Comparison of ENCODE assay signal across 19 cellular contexts in the genomic region with DNA sequence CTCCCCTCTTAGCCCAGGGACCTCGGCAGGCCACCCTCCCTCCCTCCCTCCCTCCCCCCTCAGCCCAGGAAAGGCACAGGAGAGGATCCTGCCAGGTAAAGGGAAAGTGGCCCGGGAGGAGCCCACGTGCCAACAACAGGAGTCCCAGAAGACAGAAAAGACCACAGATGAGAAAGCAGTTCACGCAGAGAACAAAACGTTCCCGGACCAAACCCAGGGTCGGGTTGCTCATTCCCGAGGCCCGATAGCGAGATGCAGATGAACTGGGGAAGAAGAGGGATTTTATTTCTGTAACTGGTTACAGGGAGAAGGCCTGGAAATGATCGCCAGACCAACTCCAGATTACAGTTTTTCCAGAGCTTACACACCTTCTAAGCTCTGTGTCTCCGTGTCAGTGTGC. TPM values are rescaled to one million over a fixed set of nuclear protein-coding genes. Genes with fewer than 3 reads are reported as not detected.
DNase-seq lines count a peak whose midpoint lies in the region; ATAC-seq and TF ChIP-seq lines count a peak whose summit lies in the region.
"Had no signal": no experiment of that assay in that cellular context is flagged by ENCODE, and none has a peak within 500 bp of the region (broad histone marks: within the 10 kb centered on the region; RNA-seq: fewer than 3 reads in every experiment).

No MANE protein-coding gene starts in this region.

- no peak for TF ChIP-seq CTCF in WERI-Rb-1 (IDR thresholded peaks at IDR 0.05; ENCODE audit: low read depth, low read length)
- no peak for TF ChIP-seq CTCF in psoas muscle (IDR thresholded peaks at IDR 0.05)
- no peak for TF ChIP-seq CTCF in GM13977 (IDR thresholded peaks at IDR 0.05; ENCODE audit: extremely low read depth, insufficient read depth, missing control alignments)

- H3K9me3 ChIP-seq in WERI-Rb-1 (ENCODE audit: severe bottlenecking) = no peaks in the 10 kb centered on the region
- H3K9me3 ChIP-seq in psoas muscle = no peaks in the 10 kb centered on the region
- H3K9me3 ChIP-seq: heart left ventricle, neutrophil, spleen had no signal

- peaks cover 24% of the 10 kb centered on the region for H3K4me1 ChIP-seq in psoas muscle

- DNase-seq in GM03348 (ENCODE audit: low spot score) (peak; percentile 3), WERI-Rb-1 (peak; percentile 14), iPS-NIHi7 (ENCODE audit: extremely low spot score) (peak; percentile 36), psoas muscle (peak; percentile 12 to 62), inferior parietal cortex (ENCODE audit: extremely low spot score) (no peak), GM13977 (ENCODE audit: low spot score) (no peak)
- DNase-seq: activated CD4-positive, alpha-beta T cell treated with anti-CD3 and anti-CD28 coated beads for 4 hours; activated naive CD8-positive, alpha-beta T cell treated with anti-CD3 and anti-CD28 coated beads, Interleukin-2, amount 50 U/mL, for 24 hours; activated T-cell treated with anti-CD3 and anti-CD28 coated beads, Interleukin-2, amount 50 U/mL, for 1 hour; NCI-H2029; NCI-H526 treated with DMSO at 0.1 percent for 48 hours had no signal

- WGBS in psoas muscle, 3 donors = 34 to 58% (median 52%) methylated on average over 11 to 12 of the region's 12 CpGs

- no peaks in the 10 kb centered on the region for H3K27me3 ChIP-seq in WERI-Rb-1 (ENCODE audit: insufficient read depth, low read depth, severe bottlenecking)
- peaks cover 0 to 16% (median 0%) of the 10 kb centered on the region in 3 donors for H3K27me3 ChIP-seq in psoas muscle (ENCODE audit: insufficient read depth in 3 of 3, low read length in 2 of 3)

- peak overlapping the region; percentile 57 for H3K27ac ChIP-seq in WERI-Rb-1
- H3K27ac ChIP-seq in psoas muscle = no peak overlapping the region
- H3K27ac ChIP-seq: neutrophil had no signal

- H3K4me3 ChIP-seq in WERI-Rb-1 (ENCODE audit: low read depth, low read length) (no peak overlapping the region), psoas muscle (no peak overlapping the region)
- H3K4me3 ChIP-seq: heart left ventricle, spleen had no signal

- in situ Hi-C loops in GM13977 (cut with MboI; ENCODE audit: low pct_unique_long_range_greater_than_20kb, low sequenced_read_pairs, unreplicated experiment) = no loop called here

- intact Hi-C loops in psoas muscle (cut with DNase I) = no loop called here

- ATAC-seq in psoas muscle (peak in 2 of 4 donors; percentile 16 to 27), HG03432 (IDR thresholded peaks at IDR 0.05; ENCODE audit: unreplicated experiment) (no peak), GM21723 (IDR thresholded peaks at IDR 0.05; ENCODE audit: unreplicated experiment) (no peak)
- ATAC-seq: activated naive CD8-positive, alpha-beta T cell treated with anti-CD3 and anti-CD28 coated beads, Interleukin-2, amount 50 U/mL, for 24 hours; heart left ventricle had no signal

- H3K36me3 ChIP-seq in WERI-Rb-1 (no peaks in the 10 kb centered on the region), psoas muscle (ENCODE audit: insufficient read depth in 1 of 2, low read depth in 1 of 2) (no peaks in the 10 kb centered on the region)
- H3K36me3 ChIP-seq: heart left ventricle, neutrophil, spleen had no signal

RNA-seq across cellular contexts. Expression of a gene that starts 0.9 kb away (rescaled TPM):
- 10 to 100 TPM in 2 of 4 donors, 1 to 10 TPM in 1, under 1 TPM in 1; 0.44 to 18.0 (median 9.1) TPM for total RNA-seq in psoas muscle
- 10 to 100 TPM in 1 of 3 donors, 1 to 10 TPM in 1, under 1 TPM in 1; 0.73 to 54.6 (median 3.4) TPM for polyA plus RNA-seq in psoas muscle
- total RNA-seq: MCF 10A, RPMI7951 had no signal

RNA-seq across cellular contexts. Expression of a gene that starts 31.4 kb away (rescaled TPM):
- under 1 TPM in 1 of 4 donors, not detected in 3; 0.16 TPM for total RNA-seq in psoas muscle
- under 1 TPM in 1 of 3 donors, not detected in 2; 0.14 TPM for polyA plus RNA-seq in psoas muscle
- total RNA-seq: HT-29, MCF 10A, RPMI7951 had no signal
- polyA plus RNA-seq: heart left ventricle, spleen had no signal

RNA-seq across cellular contexts. Expression of a gene that starts 50.6 kb away (rescaled TPM):
- under 1 TPM in 2 of 4 donors, not detected in 2; 0.20 to 0.30 TPM for total RNA-seq in psoas muscle
- under 1 TPM; 0.03 to 0.06 (median 0.05) TPM for polyA plus RNA-seq in psoas muscle
- total RNA-seq: HT-29, MCF 10A, RPMI7951 had no signal

Comparison
In these comparisons a context has a peak if more than half of its experiments do, and no peak if none do; other contexts are left out.
1. DNase-seq: peak in GM03348 (single experiment), WERI-Rb-1 (single experiment), iPS-NIHi7 (single experiment) and psoas muscle (2 of 2); none in inferior parietal cortex (single experiment) and GM13977 (single experiment).